In the genomic region with DNA sequence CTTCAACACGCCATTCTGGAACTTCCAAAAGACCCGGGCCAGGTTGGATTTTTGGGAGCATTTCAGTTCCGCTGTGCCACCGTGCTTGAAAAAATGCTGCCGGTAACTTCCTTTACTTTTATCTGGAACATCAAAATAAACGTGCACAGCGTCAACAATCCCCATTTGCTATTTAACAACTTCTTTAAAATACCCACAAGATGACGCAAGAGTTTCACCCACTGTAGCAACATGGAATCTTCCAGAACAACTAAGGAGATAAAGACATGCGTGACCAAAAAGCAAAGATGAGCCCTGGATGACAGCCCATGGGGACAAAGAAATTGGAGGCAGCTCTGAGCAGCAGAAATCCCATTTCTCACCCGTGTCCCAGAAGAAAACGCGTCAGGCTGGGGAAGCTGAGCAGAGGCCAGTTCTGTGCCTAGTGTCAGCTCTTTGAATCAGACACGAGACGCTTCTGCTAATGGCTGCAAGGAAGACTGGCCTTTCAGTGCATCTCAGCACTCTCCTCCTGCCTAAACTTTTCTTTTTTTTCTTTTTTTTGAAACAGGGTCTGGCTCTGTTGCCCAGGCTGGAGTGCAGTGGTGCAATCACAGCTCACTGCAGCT, we compare ENCODE assay signal across 1 cellular context.
TF ChIP-seq lines count a peak whose summit lies in the region.

No MANE protein-coding gene starts in this region.

TF ChIP-seq in IMR-90, 13 proteins besides CTCF, POLR2A, EP300 and RAD21:
- TF ChIP-seq NFE2L2 (IDR thresholded peaks at IDR 0.05; ENCODE audit: low read depth, low read length) (no peak), CEBPB (IDR thresholded peaks at IDR 0.05; ENCODE audit: low read depth, low read length) (peak; percentile 76)
